ENCODE assay signal across 1 cellular context in the genomic region with DNA sequence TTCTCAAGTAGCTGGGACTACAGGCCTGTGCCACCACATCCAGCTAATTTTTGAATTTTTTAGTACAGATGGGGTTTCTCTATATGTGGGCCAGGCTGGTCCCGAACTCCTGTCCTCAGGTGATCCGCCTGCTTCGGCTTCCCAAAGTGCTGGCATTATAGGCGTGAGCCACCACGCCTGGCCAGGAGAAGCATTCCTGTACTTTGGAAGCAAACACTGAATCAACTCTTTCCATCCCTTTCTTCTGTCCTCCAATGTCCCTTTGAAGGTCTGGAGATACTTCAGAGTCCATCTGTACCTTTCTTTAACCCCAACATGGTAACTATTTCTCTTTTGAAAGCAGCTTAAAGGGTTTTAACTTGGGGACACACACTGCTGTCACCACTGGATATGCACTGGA.
TF ChIP-seq lines count a peak whose summit lies in the region.

No MANE protein-coding gene starts in this region.

TF ChIP-seq in HepG2, 621 proteins besides CTCF, POLR2A, EP300 and RAD21 (continued from another document):
- TF ChIP-seq, protein P1, sequence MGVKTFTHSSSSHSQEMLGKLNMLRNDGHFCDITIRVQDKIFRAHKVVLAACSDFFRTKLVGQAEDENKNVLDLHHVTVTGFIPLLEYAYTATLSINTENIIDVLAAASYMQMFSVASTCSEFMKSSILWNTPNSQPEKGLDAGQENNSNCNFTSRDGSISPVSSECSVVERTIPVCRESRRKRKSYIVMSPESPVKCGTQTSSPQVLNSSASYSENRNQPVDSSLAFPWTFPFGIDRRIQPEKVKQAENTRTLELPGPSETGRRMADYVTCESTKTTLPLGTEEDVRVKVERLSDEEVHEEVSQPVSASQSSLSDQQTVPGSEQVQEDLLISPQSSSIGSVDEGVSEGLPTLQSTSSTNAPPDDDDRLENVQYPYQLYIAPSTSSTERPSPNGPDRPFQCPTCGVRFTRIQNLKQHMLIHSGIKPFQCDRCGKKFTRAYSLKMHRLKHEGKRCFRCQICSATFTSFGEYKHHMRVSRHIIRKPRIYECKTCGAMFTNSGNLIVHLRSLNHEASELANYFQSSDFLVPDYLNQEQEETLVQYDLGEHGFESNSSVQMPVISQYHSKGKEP (CRISPR knock-in tag; IDR thresholded peaks at IDR 0.05): no peak
- TF ChIP-seq NCOA5 (CRISPR knock-in tag; IDR thresholded peaks at IDR 0.05): no peak
- TF ChIP-seq KDM6A (CRISPR knock-in tag; IDR thresholded peaks at IDR 0.05; ENCODE audit: low read depth): no peak
